2 cellular contexts compared by ENCODE assay signal in genomic region chr11:5046754-5047330, GRCh38.
TF ChIP-seq lines count a peak whose summit lies in the region.

No MANE protein-coding gene starts in this region.

TF ChIP-seq in GM23338, 12 proteins besides CTCF, POLR2A, EP300 and RAD21 (continued from another document):
- TF ChIP-seq ZNF462 (CRISPR knock-in tag; IDR thresholded peaks at IDR 0.05): 0 out of 2 replicates have a peak, but pooled peaks have one; percentile 9
- TF ChIP-seq ETS1 (IDR thresholded peaks at IDR 0.05): no peak

TF ChIP-seq in WTC11, 78 proteins besides CTCF, POLR2A, EP300 and RAD21 (continued from another document):
- TF ChIP-seq FOXJ3 (CRISPR knock-in tag; IDR thresholded peaks at IDR 0.05; ENCODE audit: borderline replicate concordance) (no peak), ATF1 (CRISPR knock-in tag; IDR thresholded peaks at IDR 0.05) (no peak), FOXP4 (CRISPR knock-in tag; IDR thresholded peaks at IDR 0.05) (no peak), TP53 (CRISPR knock-in tag; IDR thresholded peaks at IDR 0.05) (no peak), ZNF671 (CRISPR knock-in tag; IDR thresholded peaks at IDR 0.05) (no peak), GTF2I (CRISPR knock-in tag; conservative IDR thresholded peaks at IDR 0.05) (no peak), SOX15 (CRISPR knock-in tag; IDR thresholded peaks at IDR 0.05) (no peak), ZNF532 (CRISPR knock-in tag; IDR thresholded peaks at IDR 0.05; ENCODE audit: borderline replicate concordance) (no peak), ELF4 (CRISPR knock-in tag; IDR thresholded peaks at IDR 0.05; ENCODE audit: low read depth) (no peak), RELA (CRISPR knock-in tag; IDR thresholded peaks at IDR 0.05; ENCODE audit: borderline replicate concordance) (no peak), ZNF423 (CRISPR knock-in tag; IDR thresholded peaks at IDR 0.05) (no peak), CREM (CRISPR knock-in tag; IDR thresholded peaks at IDR 0.05) (no peak), E2F4 (CRISPR knock-in tag; IDR thresholded peaks at IDR 0.05; ENCODE audit: borderline replicate concordance, low read depth) (no peak), SMAD4 (CRISPR knock-in tag; IDR thresholded peaks at IDR 0.05) (no peak), ZMAT4 (CRISPR knock-in tag; IDR thresholded peaks at IDR 0.05) (no peak), CDX4 (CRISPR knock-in tag; IDR thresholded peaks at IDR 0.05; ENCODE audit: borderline replicate concordance) (no peak)
TF ChIP-seq in WTC11: peak in this region for 0.
